ENCODE assay signal across 26 cellular contexts in genomic region chr18:78531637-78532036, GRCh38.
"Had no signal": no experiment of that assay in that cellular context is flagged by ENCODE, and none has a peak within 500 bp of the region (broad histone marks: within the 10 kb centered on the region; RNA-seq: fewer than 3 reads in every experiment).

No MANE protein-coding gene starts in this region.

- H3K4me1 ChIP-seq: pancreas, prostate gland, right lobe of liver, sigmoid colon, vagina had no signal

- H3K4me3 ChIP-seq: pancreas, prostate gland, right lobe of liver, sigmoid colon, stomach, thoracic aorta, thyroid gland, tibial nerve, upper lobe of left lung, vagina had no signal

- ATAC-seq: naive thymus-derived CD8-positive, alpha-beta T cell; natural killer cell treated with Interleukin-12 subunit alpha and Interleukin-12 subunit beta and Interleukin-15 and Interleukin-18, amount 100 ng/mL, for 72 hours; pancreas; right cardiac atrium; right lobe of liver; stimulated activated effector memory CD8-positive, alpha-beta T cell treated with anti-CD3 and anti-CD28 coated beads, Interleukin-12 subunit alpha, Interleukin-12 subunit beta, amount 100 ng/mL, for 72 hours; stimulated activated naive B cell treated with anti-CD40 and anti-IgM and Interleukin-4, amounts not matched to agents 10 μg/mL and 1 μg/mL and 100 μg/mL, for 72 hours had no signal

- DNase-seq: naive B cell; naive thymus-derived CD8-positive, alpha-beta T cell; nephron progenitor cell; occipital lobe; pancreas; retina; right cardiac atrium; right lobe of liver; sigmoid colon; small intestine; stimulated activated CD4-positive, alpha-beta T cell treated with anti-CD3 and anti-CD28 coated beads, Interleukin-15, amount 100 ng/mL, for 24 hours; stimulated activated CD4-positive, alpha-beta T cell treated with anti-CD3 and anti-CD28 coated beads, Interleukin-2, amount 100 ng/mL, for 24 hours; stimulated activated CD4-positive, alpha-beta T cell treated with anti-CD3 and anti-CD28 coated beads, Interleukin-2, amount 100 ng/mL, for 48 hours; stimulated activated CD4-positive, alpha-beta T cell treated with anti-CD3 and anti-CD28 coated beads, Interleukin-4, amount 100 ng/mL, for 24 hours; stimulated activated naive B cell treated with anti-CD40 and anti-IgM and Interleukin-4, amounts not matched to agents 10 μg/mL and 1 μg/mL and 100 μg/mL, for 72 hours; stimulated activated naive CD4-positive, alpha-beta T cell treated with Interleukin-2 at 50 U/mL for 16 hours; stomach; thyroid gland; trophoblast cell; upper lobe of left lung had no signal

- H3K27me3 ChIP-seq: right lobe of liver, thyroid gland, tibial nerve, upper lobe of left lung, vagina had no signal

- H3K36me3 ChIP-seq: pancreas, prostate gland, right lobe of liver, sigmoid colon, stomach, thoracic aorta, thyroid gland, tibial nerve, upper lobe of left lung, vagina had no signal

- H3K27ac ChIP-seq: pancreas, prostate gland, right lobe of liver, sigmoid colon, stomach, thoracic aorta, thyroid gland, tibial nerve, upper lobe of left lung, vagina had no signal

- H3K9me3 ChIP-seq: pancreas, prostate gland, right lobe of liver, sigmoid colon, stomach, thoracic aorta, thyroid gland, tibial nerve, upper lobe of left lung, vagina had no signal
